Comparison of ENCODE assay signal across 8 cellular contexts in the genomic region with DNA sequence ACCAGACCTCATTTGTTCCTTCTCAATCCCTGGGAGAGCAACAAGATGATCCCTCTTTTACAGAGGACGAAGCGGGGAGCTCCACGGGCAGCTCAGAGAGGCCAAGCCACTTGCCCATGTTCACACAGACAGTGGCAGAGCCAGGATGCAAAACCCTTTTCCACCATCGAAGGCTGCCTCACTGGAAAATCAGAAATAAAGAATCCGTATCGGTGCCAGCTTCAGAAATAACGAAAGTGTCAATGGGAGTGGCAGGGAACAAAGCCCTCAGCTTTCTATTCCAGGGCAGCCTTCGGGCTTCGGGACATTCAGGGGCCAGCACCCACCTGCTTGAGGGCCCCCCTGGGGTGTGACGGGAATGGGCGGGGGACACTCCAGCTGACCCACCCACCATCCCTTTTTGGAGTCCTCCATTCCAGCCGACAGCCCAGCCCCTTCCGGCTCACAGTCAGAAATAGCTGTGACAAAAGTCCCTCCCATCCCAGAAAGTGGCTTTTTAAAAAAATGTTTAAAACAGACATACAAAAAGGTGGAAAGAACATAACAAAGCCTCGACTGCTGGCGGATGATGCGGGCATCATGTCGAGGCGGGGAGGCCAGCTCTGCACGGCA. TPM values are rescaled to one million over a fixed set of nuclear protein-coding genes. Genes with fewer than 3 reads are reported as not detected.
DNase-seq lines count a peak whose midpoint lies in the region; ATAC-seq, FAIRE-seq and TF ChIP-seq lines count a peak whose summit lies in the region.

No MANE protein-coding gene starts in this region.

- WGBS in A549 (ENCODE audit: missing lambda C conversion rate) = 67% methylated on average over 19 of the region's 19 CpGs
- WGBS in HUES64 = 70% methylated on average over 19 of the region's 19 CpGs

- no peaks in the 10 kb centered on the region for H3K36me3 ChIP-seq in HUES64 (ENCODE audit: insufficient read depth, low read length)
- no peaks in the 10 kb centered on the region for H3K36me3 ChIP-seq in mucosa of stomach (ENCODE audit: control insufficient read depth, insufficient read depth, low read length)

- ATAC-seq in A549 = no peak

- CTCF ChIA-PET in A549 (lab: Yijun Ruan, JAX) = interaction anchor here (0.7 to 1.8 kb wide), 10 partner anchors 14 to 152 kb away, joined by 3 to 8 read pairs (median 4); no protein-coding TSS in a partner anchor

- H3K4me2 ChIP-seq in A549 = peak overlapping the region; percentile 93

- TF ChIP-seq CTCF in A549 (IDR thresholded peaks at IDR 0.05) = no peak

- H3K9me3 ChIP-seq in A549 = no peaks in the 10 kb centered on the region
- no peaks in the 10 kb centered on the region for H3K9me3 ChIP-seq in HUES64 (ENCODE audit: insufficient read depth, low read depth, low read length)
- no peaks in the 10 kb centered on the region for H3K9me3 ChIP-seq in mucosa of stomach (ENCODE audit: control insufficient read depth, low read length)

- H3K4me1 ChIP-seq in A549 (peaks cover 86% of the 10 kb centered on the region), HUES64 (ENCODE audit: insufficient read depth, low read length) (peaks cover 36% of the 10 kb centered on the region), mucosa of stomach (ENCODE audit: control insufficient read depth, insufficient read depth, low read length) (peaks cover 48% of the 10 kb centered on the region)

- TF ChIP-seq EP300 in A549 (IDR thresholded peaks at IDR 0.05) = no peak

- no peak for TF ChIP-seq POLR2A in A549 (IDR thresholded peaks at IDR 0.05; ENCODE audit: low read length)

- H3K27ac ChIP-seq in A549 (peak overlapping the region; percentile 85 to 91), HUES64 (ENCODE audit: low read depth, low read length) (peak overlapping the region; percentile 77)

- POLR2A ChIA-PET in A549 (lab: Yijun Ruan, JAX) = no interaction called here

- H3K4me3 ChIP-seq in A549 (peak overlapping the region; percentile 32), HUES64 (ENCODE audit: low read length) (peak overlapping the region; percentile 9), mucosa of stomach (ENCODE audit: low read length) (no peak overlapping the region)

- no peak for TF ChIP-seq RAD21 in A549 (conservative IDR thresholded peaks at IDR 0.05 in 1 of 2, IDR thresholded peaks at IDR 0.05 in 1 of 2)

- H3K27me3 ChIP-seq in HUES64 (ENCODE audit: insufficient read depth, low read length) (peaks cover 16% of the 10 kb centered on the region), mucosa of stomach (ENCODE audit: control insufficient read depth, insufficient read depth, low read length) (peaks cover 4% of the 10 kb centered on the region)

- no peak for DNase-seq in A549 (ENCODE audit: low read depth in 1 of 2, low spot score in 1 of 2)
- peak; percentile 48 for DNase-seq in central memory CD4-positive, alpha-beta T cell
- DNase-seq in NCI-H345 (lab: John Stamatoyannopoulos, UW) = no peak
- no peak for DNase-seq in NOMO-1 (lab: John Stamatoyannopoulos, UW; ENCODE audit: unreplicated experiment in 2 of 2)
- no peak for DNase-seq in NCI-H510A (lab: John Stamatoyannopoulos, UW)
- no peak for DNase-seq in urothelium cell line (ENCODE audit: low spot score)

- H3K9ac ChIP-seq in HUES64 (ENCODE audit: low read depth, low read length) (peak overlapping the region; percentile 41; the same call in 1 of the 2 replicates), mucosa of stomach (ENCODE audit: low read length) (peak overlapping the region; percentile 58)

- FAIRE-seq in A549 (lab: Jason Lieb, UNC) (no peak), urothelium cell line (lab: Jason Lieb, UNC) (no peak)

TF ChIP-seq in A549, 52 proteins besides CTCF, POLR2A, EP300 and RAD21:
- TF ChIP-seq RNF2 (IDR thresholded peaks at IDR 0.05; ENCODE audit: borderline replicate concordance, low read depth) (no peak), SREBF2 (IDR thresholded peaks at IDR 0.05) (no peak), CBX8 (IDR thresholded peaks at IDR 0.05) (no peak), NPAS2 (CRISPR knock-in tag; IDR thresholded peaks at IDR 0.05; ENCODE audit: borderline replicate concordance) (no peak), CHD4 (IDR thresholded peaks at IDR 0.05; ENCODE audit: borderline replicate concordance) (no peak), TP53 (CRISPR knock-in tag; IDR thresholded peaks at IDR 0.05) (no peak), FOXS1 (CRISPR knock-in tag; IDR thresholded peaks at IDR 0.05) (no peak), ZFP36 (IDR thresholded peaks at IDR 0.05; ENCODE audit: borderline replicate concordance, partially characterized antibody) (no peak), NFE2L2 (conservative IDR thresholded peaks at IDR 0.05; ENCODE audit: low read length) (no peak), JUNB (IDR thresholded peaks at IDR 0.05) (no peak), HOXA7 (CRISPR knock-in tag; IDR thresholded peaks at IDR 0.05) (no peak)
- TF ChIP-seq, protein P1, sequence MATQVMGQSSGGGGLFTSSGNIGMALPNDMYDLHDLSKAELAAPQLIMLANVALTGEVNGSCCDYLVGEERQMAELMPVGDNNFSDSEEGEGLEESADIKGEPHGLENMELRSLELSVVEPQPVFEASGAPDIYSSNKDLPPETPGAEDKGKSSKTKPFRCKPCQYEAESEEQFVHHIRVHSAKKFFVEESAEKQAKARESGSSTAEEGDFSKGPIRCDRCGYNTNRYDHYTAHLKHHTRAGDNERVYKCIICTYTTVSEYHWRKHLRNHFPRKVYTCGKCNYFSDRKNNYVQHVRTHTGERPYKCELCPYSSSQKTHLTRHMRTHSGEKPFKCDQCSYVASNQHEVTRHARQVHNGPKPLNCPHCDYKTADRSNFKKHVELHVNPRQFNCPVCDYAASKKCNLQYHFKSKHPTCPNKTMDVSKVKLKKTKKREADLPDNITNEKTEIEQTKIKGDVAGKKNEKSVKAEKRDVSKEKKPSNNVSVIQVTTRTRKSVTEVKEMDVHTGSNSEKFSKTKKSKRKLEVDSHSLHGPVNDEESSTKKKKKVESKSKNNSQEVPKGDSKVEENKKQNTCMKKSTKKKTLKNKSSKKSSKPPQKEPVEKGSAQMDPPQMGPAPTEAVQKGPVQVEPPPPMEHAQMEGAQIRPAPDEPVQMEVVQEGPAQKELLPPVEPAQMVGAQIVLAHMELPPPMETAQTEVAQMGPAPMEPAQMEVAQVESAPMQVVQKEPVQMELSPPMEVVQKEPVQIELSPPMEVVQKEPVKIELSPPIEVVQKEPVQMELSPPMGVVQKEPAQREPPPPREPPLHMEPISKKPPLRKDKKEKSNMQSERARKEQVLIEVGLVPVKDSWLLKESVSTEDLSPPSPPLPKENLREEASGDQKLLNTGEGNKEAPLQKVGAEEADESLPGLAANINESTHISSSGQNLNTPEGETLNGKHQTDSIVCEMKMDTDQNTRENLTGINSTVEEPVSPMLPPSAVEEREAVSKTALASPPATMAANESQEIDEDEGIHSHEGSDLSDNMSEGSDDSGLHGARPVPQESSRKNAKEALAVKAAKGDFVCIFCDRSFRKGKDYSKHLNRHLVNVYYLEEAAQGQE (IDR thresholded peaks at IDR 0.05) = no peak
- TF ChIP-seq, protein P2, sequence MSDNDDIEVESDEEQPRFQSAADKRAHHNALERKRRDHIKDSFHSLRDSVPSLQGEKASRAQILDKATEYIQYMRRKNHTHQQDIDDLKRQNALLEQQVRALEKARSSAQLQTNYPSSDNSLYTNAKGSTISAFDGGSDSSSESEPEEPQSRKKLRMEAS (IDR thresholded peaks at IDR 0.05) = no peak
- TF ChIP-seq, protein P3, sequence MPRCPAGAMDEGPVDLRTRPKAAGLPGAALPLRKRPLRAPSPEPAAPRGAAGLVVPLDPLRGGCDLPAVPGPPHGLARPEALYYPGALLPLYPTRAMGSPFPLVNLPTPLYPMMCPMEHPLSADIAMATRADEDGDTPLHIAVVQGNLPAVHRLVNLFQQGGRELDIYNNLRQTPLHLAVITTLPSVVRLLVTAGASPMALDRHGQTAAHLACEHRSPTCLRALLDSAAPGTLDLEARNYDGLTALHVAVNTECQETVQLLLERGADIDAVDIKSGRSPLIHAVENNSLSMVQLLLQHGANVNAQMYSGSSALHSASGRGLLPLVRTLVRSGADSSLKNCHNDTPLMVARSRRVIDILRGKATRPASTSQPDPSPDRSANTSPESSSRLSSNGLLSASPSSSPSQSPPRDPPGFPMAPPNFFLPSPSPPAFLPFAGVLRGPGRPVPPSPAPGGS (IDR thresholded peaks at IDR 0.05) = no peak

RNA-seq across cellular contexts. Expression of a gene that starts 6.0 kb away (rescaled TPM):
- polyA plus RNA-seq in A549 (2011; rRNA removed) = 23.0 and 24.3 TPM in 2 replicates
- polyA plus RNA-seq in A549 (2012; cell fraction: cytosol; rRNA removed) = 43.9 and 44.0 TPM in 2 replicates
- 93.7 and 96.0 TPM in 2 replicates for polyA plus RNA-seq in A549 (2012; cell fraction: nucleus; rRNA removed)
- polyA plus RNA-seq in A549 (2017; fragmentation: RNase III; extraction: RNeasy Plus Mini Kit Qiagen cat#74134 plus additional on column Dnase treatment) = 50.1 to 57.5 TPM (median 53.9 TPM) in 3 replicates
- 24.2 and 31.1 TPM in 2 replicates for polyA minus RNA-seq in A549 (2011; rRNA and poly(A)+ RNA removed)
- polyA plus RNA-seq in HUES64 (2013, experiment 1 of 2) = 3.8 TPM
- 3.2 TPM for polyA plus RNA-seq in HUES64 (2013, experiment 2 of 2)

RNA-seq across cellular contexts. Expression of a gene that starts 48.2 kb away (rescaled TPM):
- polyA plus RNA-seq in A549 (2011; rRNA removed) (9.4 and 9.7 TPM in 2 replicates), A549 (2017; fragmentation: RNase III; extraction: RNeasy Plus Mini Kit Qiagen cat#74134 plus additional on column Dnase treatment) (14.7 to 17.1 TPM (median 15.4 TPM) in 3 replicates)
- polyA plus RNA-seq in A549 (2012; cell fraction: cytosol; rRNA removed) = 17.8 and 20.9 TPM in 2 replicates
- 44.6 and 47.4 TPM in 2 replicates for polyA plus RNA-seq in A549 (2012; cell fraction: nucleus; rRNA removed)
- 12.0 and 13.4 TPM in 2 replicates for polyA minus RNA-seq in A549 (2011; rRNA and poly(A)+ RNA removed)
- polyA plus RNA-seq in HUES64 (2013, experiment 1 of 2) = 20.7 TPM
- 17.5 TPM for polyA plus RNA-seq in HUES64 (2013, experiment 2 of 2)
